ENCODE assay signal across 20 cellular contexts in genomic region chr5:128491291-128491690, GRCh38. TPM values are rescaled to one million over a fixed set of nuclear protein-coding genes. Genes with fewer than 3 reads are reported as not detected.
DNase-seq lines count a peak whose midpoint lies in the region; ATAC-seq and TF ChIP-seq lines count a peak whose summit lies in the region.
"Had no signal": no experiment of that assay in that cellular context is flagged by ENCODE, and none has a peak within 500 bp of the region (broad histone marks: within the 10 kb centered on the region; RNA-seq: fewer than 3 reads in every experiment).

No MANE protein-coding gene starts in this region.

- H3K27ac ChIP-seq in cardiac muscle cell (peak overlapping the region; percentile 79), right cardiac atrium (ENCODE audit: low read length) (no peak overlapping the region)
- H3K27ac ChIP-seq: gastroesophageal sphincter, SJCRH30 had no signal

- peaks cover 55% of the 10 kb centered on the region for H3K36me3 ChIP-seq in cardiac muscle cell
- H3K36me3 ChIP-seq: gastroesophageal sphincter, SJCRH30 had no signal

- intact Hi-C loops in right cardiac atrium (cut with DNase I), result no loop called here

- H3K4me3 ChIP-seq in cardiac muscle cell (no peak overlapping the region), right cardiac atrium (ENCODE audit: low read length) (no peak overlapping the region), fibroblast of pulmonary artery (replicated peaks; ENCODE audit: low read depth, low read length) (no peak overlapping the region)
- H3K4me3 ChIP-seq: gastroesophageal sphincter, SJCRH30 had no signal

- DNase-seq in cardiac muscle cell (ENCODE audit: low read depth in 1 of 2, low spot score in 1 of 2) (peak in 1 of 2 donors; percentile 52), right cardiac atrium (no peak), UCSD-AML1 (lab: John Stamatoyannopoulos, UW; ENCODE audit: unreplicated experiment) (peak; percentile 7), fibroblast of pulmonary artery (ENCODE audit: low read depth) (peak; percentile 56), ACHN (no peak), CD1c-positive myeloid dendritic cell (ENCODE audit: extremely low spot score) (no peak), DMS53 treated with DMSO at 0.1 percent for 48 hours (lab: John Stamatoyannopoulos, UW; ENCODE audit: unreplicated experiment) (no peak)
- DNase-seq: activated CD4-positive, alpha-beta T cell treated with anti-CD3 and anti-CD28 coated beads, Interleukin-2, amount 10 ng/mL, durations not matched to agents 7 days and 5 days; activated naive CD4-positive, alpha-beta T cell treated with anti-CD3 and anti-CD28 coated beads, Interleukin-2, amount 50 U/mL, for 16 hours; activated T-cell treated with anti-CD3 and anti-CD28 coated beads, Interleukin-2, amount 50 U/mL, for 1 hour; CD4-positive, alpha-beta memory T cell; DMS79 treated with DMSO at 0.1 percent for 48 hours; endodermal cell; Karpas-422; naive thymus-derived CD4-positive, alpha-beta T cell; NCI-H1436 treated with DMSO at 0.1 percent for 48 hours; NCI-H226; SJCRH30 had no signal

- peaks cover 53% of the 10 kb centered on the region for H3K4me1 ChIP-seq in cardiac muscle cell (ENCODE audit: low read depth)
- no peaks in the 10 kb centered on the region for H3K4me1 ChIP-seq in right cardiac atrium (ENCODE audit: control insufficient read depth, insufficient read depth, low read length)
- H3K4me1 ChIP-seq: SJCRH30 had no signal

- no peak for TF ChIP-seq CTCF in cardiac muscle cell (IDR thresholded peaks at IDR 0.05; ENCODE audit: low read depth, low read length)
- TF ChIP-seq CTCF in fibroblast of pulmonary artery (IDR thresholded peaks at IDR 0.05; ENCODE audit: low read length, missing control alignments), result no peak

- in situ Hi-C loops in ACHN (cut with HindIII; ENCODE audit: low pct_ligation_motif_present, low pct_unique_long_range_greater_than_20kb, low sequenced_read_pairs), result no loop called here

- H3K9me3 ChIP-seq in cardiac muscle cell (ENCODE audit: low read depth) (no peaks in the 10 kb centered on the region), right cardiac atrium (ENCODE audit: control insufficient read depth, low read length) (no peaks in the 10 kb centered on the region)

- ATAC-seq in right cardiac atrium (no peak), HG02571 (IDR thresholded peaks at IDR 0.05; ENCODE audit: unreplicated experiment) (no peak)
- ATAC-seq: gastroesophageal sphincter; naive thymus-derived CD4-positive, alpha-beta T cell had no signal

- 34% methylated on average over 3 of the region's 3 CpGs for WGBS in right cardiac atrium

- H3K27me3 ChIP-seq in cardiac muscle cell (no peaks in the 10 kb centered on the region), right cardiac atrium (ENCODE audit: control insufficient read depth, insufficient read depth) (no peaks in the 10 kb centered on the region)
- H3K27me3 ChIP-seq: gastroesophageal sphincter, SJCRH30 had no signal

RNA-seq across cellular contexts. Expression of gene FBN2, which starts 46.8 kb away (rescaled TPM):
- total RNA-seq in cardiac muscle cell (1,580 and 2,094 TPM in 2 replicates), right cardiac atrium (1 to 10 TPM in 2 of 4 donors, under 1 TPM in 2; 0.51 to 1.7 (median 0.94) TPM)
- polyA plus RNA-seq in cardiac muscle cell (725 and 1,356 TPM in 2 replicates), right cardiac atrium (1.5 TPM)
- total RNA-seq: activated CD4-positive, alpha-beta T cell treated with anti-CD3 and anti-CD28 coated beads, Interleukin-2, amount 10 ng/mL, durations not matched to agents 7 days and 5 days had no signal
- polyA plus RNA-seq: CD4-positive, alpha-beta memory T cell had no signal

Comparison
In these comparisons a context has a peak if more than half of its experiments do, and no peak if none do; other contexts are left out.
1. RNA of gene FBN2, which starts 46.8 kb away (total RNA-seq): 1,580 to 2,094 TPM in cardiac muscle cell; 0.51 to 1.7 TPM in right cardiac atrium; every median in the first group is over 100 times any median in the second.
2. DNase-seq: peak in UCSD-AML1 (single experiment) and fibroblast of pulmonary artery (single experiment); none in right cardiac atrium (0 of 3), ACHN (single experiment), CD1c-positive myeloid dendritic cell (single experiment) and DMS53 treated with DMSO at 0.1 percent for 48 hours (single experiment).